9 cellular contexts compared by ENCODE assay signal in genomic region chr13:23695711-23696512, GRCh38.
DNase-seq lines count a peak whose midpoint lies in the region; ATAC-seq, FAIRE-seq and TF ChIP-seq lines count a peak whose summit lies in the region.
"Had no signal": no experiment of that assay in that cellular context is flagged by ENCODE, and none has a peak within 500 bp of the region (broad histone marks: within the 10 kb centered on the region; RNA-seq: fewer than 3 reads in every experiment).

No MANE protein-coding gene starts in this region.

- DNase-seq in GM19238 (ENCODE audit: insufficient read length, low spot score) (peak; percentile 75), urothelium cell line (ENCODE audit: low spot score) (no peak), ascending aorta (ENCODE audit: low spot score in 2 of 2) (no peak), KBM-7 (no peak)
- DNase-seq in activated CD8-positive, alpha-beta memory T cell treated with anti-CD3 and anti-CD28 coated beads, Interleukin-2, amount 50 U/mL, for 48 hours = peak; percentile 79
- DNase-seq in stimulated activated CD8-positive, alpha-beta memory T cell treated with anti-CD3 and anti-CD28 coated beads, Interleukin-4, amount 100 ng/mL, for 48 hours = peak; percentile 66

- no peaks in the 10 kb centered on the region for H3K9me3 ChIP-seq in iPS-15b (ENCODE audit: control insufficient read depth, insufficient read depth, low read length)
- no peaks in the 10 kb centered on the region for H3K9me3 ChIP-seq in ascending aorta

- in situ Hi-C loops in KBM-7 (cut with MboI; ENCODE audit: low pct_unique_long_range_greater_than_20kb, low sequenced_read_pairs) = no loop called here

- H3K4me3 ChIP-seq in iPS-15b (ENCODE audit: low read depth, low read length) (peak overlapping the region; percentile 18), ascending aorta (peak overlapping the region in 1 of 2 donors; percentile 41)

- ATAC-seq in HG03432 (IDR thresholded peaks at IDR 0.05; ENCODE audit: unreplicated experiment) = peak; percentile 94

- TF ChIP-seq CTCF in ascending aorta (IDR thresholded peaks at IDR 0.05) = no peak

- H3K36me3 ChIP-seq in iPS-15b (ENCODE audit: control insufficient read depth, insufficient read depth, low read length) (no peaks in the 10 kb centered on the region), ascending aorta (no peaks in the 10 kb centered on the region)

- H3K4me1 ChIP-seq in iPS-15b (ENCODE audit: control insufficient read depth, insufficient read depth, low read length) (peaks cover 10% of the 10 kb centered on the region), ascending aorta (no peaks in the 10 kb centered on the region)

- H3K27me3 ChIP-seq in iPS-15b (ENCODE audit: control insufficient read depth, insufficient read depth, low read length) (no peaks in the 10 kb centered on the region), ascending aorta (no peaks in the 10 kb centered on the region)

- intact Hi-C loops in ascending aorta (cut with DNase I) = no loop called here

- H3K27ac ChIP-seq in ascending aorta = no peak overlapping the region
- H3K27ac ChIP-seq: KMS-11 had no signal

- no peak overlapping the region for H3K9ac ChIP-seq in iPS-15b (ENCODE audit: low read depth, low read length)
- H3K9ac ChIP-seq: KMS-11 had no signal

- no peak for FAIRE-seq in urothelium cell line (lab: Jason Lieb, UNC)

Comparison
In these comparisons a context has a peak if more than half of its experiments do, and no peak if none do; other contexts are left out.
1. DNase-seq: peak in GM19238 (single experiment), activated CD8-positive, alpha-beta memory T cell treated with anti-CD3 and anti-CD28 coated beads, Interleukin-2, amount 50 U/mL, for 48 hours (single experiment) and stimulated activated CD8-positive, alpha-beta memory T cell treated with anti-CD3 and anti-CD28 coated beads, Interleukin-4, amount 100 ng/mL, for 48 hours (single experiment); none in urothelium cell line (single experiment), ascending aorta (0 of 2) and KBM-7 (single experiment).